Comparison of ENCODE assay signal across 24 cellular contexts in genomic region chr1:39470040-39470439, GRCh38. TPM values are rescaled to one million over a fixed set of nuclear protein-coding genes. Genes with fewer than 3 reads are reported as not detected.
DNase-seq lines count a peak whose midpoint lies in the region; ATAC-seq, FAIRE-seq and TF ChIP-seq lines count a peak whose summit lies in the region.
"Had no signal": no experiment of that assay in that cellular context is flagged by ENCODE, and none has a peak within 500 bp of the region (broad histone marks: within the 10 kb centered on the region; RNA-seq: fewer than 3 reads in every experiment).

No MANE protein-coding gene starts in this region.

- peaks cover 28% of the 10 kb centered on the region for H3K36me3 ChIP-seq in CD8-positive, alpha-beta T cell (ENCODE audit: insufficient read depth, low read length)
- H3K36me3 ChIP-seq in mesenchymal stem cell (ENCODE audit: control insufficient read depth in 1 of 2, insufficient read depth in 2 of 2, low read depth in 1 of 2, low read length in 2 of 2) (peaks cover 42 to 96% of the 10 kb centered on the region in 2 experiments), ovary (no peaks in the 10 kb centered on the region), small intestine (ENCODE audit: control insufficient read depth in 2 of 2, insufficient read depth in 2 of 2, low read length in 2 of 2) (peaks cover 7 to 20% of the 10 kb centered on the region in 2 donors), mucosa of descending colon (ENCODE audit: low read depth) (no peaks in the 10 kb centered on the region)
- H3K36me3 ChIP-seq: BE2C had no signal

- H2BK12ac ChIP-seq in mesenchymal stem cell (ENCODE audit: low read length in 2 of 2): no peak overlapping the region

- H3K14ac ChIP-seq in mesenchymal stem cell (ENCODE audit: low read length in 2 of 2): no peak overlapping the region

- no peak for DNase-seq in CD8-positive, alpha-beta T cell
- DNase-seq in mesenchymal stem cell (no peak), ovary (no peak), small intestine (no peak), mucosa of descending colon (no peak)
- DNase-seq: 8988T; ACHN; BE2C; C1 segment of cervical spinal cord; Caco-2; Calu3; CD4-positive, alpha-beta memory T cell; CD4-positive, CD25-positive, alpha-beta regulatory T cell; DMS79 treated with DMSO at 0.1 percent for 48 hours; GF-D8 had no signal

- no peak overlapping the region for H3K23ac ChIP-seq in mesenchymal stem cell (ENCODE audit: low read length in 2 of 2)

- no peak for TF ChIP-seq EP300 in ovary (IDR thresholded peaks at IDR 0.05)

- H2BK15ac ChIP-seq in mesenchymal stem cell (ENCODE audit: low read depth, poor library complexity, severe bottlenecking): no peak overlapping the region

- H3K36me3 Mint-ChIP-seq in CD8-positive, alpha-beta T cell: peaks cover 86% of the 10 kb centered on the region
- peaks cover 49% of the 10 kb centered on the region for H3K36me3 Mint-ChIP-seq in stimulated activated memory B cell treated with anti-CD40 and anti-IgM and Interleukin-4, amounts not matched to agents 10 μg/mL and 1 μg/mL and 100 μg/mL, for 72 hours

- no peak overlapping the region for H2BK5ac ChIP-seq in mesenchymal stem cell (ENCODE audit: low read depth, low read length, poor library complexity, severe bottlenecking)

- H3K27ac Mint-ChIP-seq in CD8-positive, alpha-beta T cell: peak overlapping the region; percentile 27
- H3K27ac Mint-ChIP-seq in stimulated activated memory B cell treated with anti-CD40 and anti-IgM and Interleukin-4, amounts not matched to agents 10 μg/mL and 1 μg/mL and 100 μg/mL, for 72 hours: peak overlapping the region; percentile 7

- H4K8ac ChIP-seq in mesenchymal stem cell (ENCODE audit: low read length): no peak overlapping the region

- intact Hi-C loops in CD8-positive, alpha-beta T cell (cut with DNase I, micrococcal nuclease): no loop called here
- intact Hi-C loops in ovary (cut with DNase I): no loop called here
- intact Hi-C loops in mucosa of descending colon (cut with DNase I, micrococcal nuclease): no loop called here

- TF ChIP-seq CTCF in CD8-positive, alpha-beta T cell (IDR thresholded peaks at IDR 0.05): no peak
- TF ChIP-seq CTCF in ovary (IDR thresholded peaks at IDR 0.05): no peak
- TF ChIP-seq CTCF in mucosa of descending colon (IDR thresholded peaks at IDR 0.05): no peak

- H3K9me3 Mint-ChIP-seq in CD8-positive, alpha-beta T cell: no peaks in the 10 kb centered on the region
- no peaks in the 10 kb centered on the region for H3K9me3 Mint-ChIP-seq in stimulated activated memory B cell treated with anti-CD40 and anti-IgM and Interleukin-4, amounts not matched to agents 10 μg/mL and 1 μg/mL and 100 μg/mL, for 72 hours
- H3K9me3 Mint-ChIP-seq: CD14-positive monocyte; CD4-positive, alpha-beta memory T cell; CD4-positive, CD25-positive, alpha-beta regulatory T cell had no signal

- H3K4ac ChIP-seq in mesenchymal stem cell (ENCODE audit: low read depth in 1 of 2, low read length in 2 of 2): no peak overlapping the region

- CTCF ChIA-PET in CD8-positive, alpha-beta T cell (lab: Charles Lee): interaction anchor here (1.3 to 2.6 kb wide), 2 partner anchors 69 to 372 kb away, joined by 3 to 8 read pairs; no protein-coding TSS in a partner anchor

- no peak overlapping the region for H3K4me3 ChIP-seq in CD8-positive, alpha-beta T cell (ENCODE audit: low read depth, low read length)
- H3K4me3 ChIP-seq in mesenchymal stem cell (ENCODE audit: insufficient read depth in 1 of 2, low read depth in 1 of 2, low read length in 2 of 2) (no peak overlapping the region), ovary (no peak overlapping the region), small intestine (ENCODE audit: low read depth in 1 of 2, low read length in 2 of 2) (no peak overlapping the region), mucosa of descending colon (no peak overlapping the region)
- H3K4me3 ChIP-seq: BLaER1 had no signal

- POLR2A ChIA-PET in CD8-positive, alpha-beta T cell (lab: Charles Lee): no interaction called here

- TF ChIP-seq POLR2A in ovary (IDR thresholded peaks at IDR 0.05): no peak

- peaks cover 6% of the 10 kb centered on the region for H3K79me1 ChIP-seq in mesenchymal stem cell (replicated peaks; ENCODE audit: low read length, poor library complexity, severe bottlenecking)

- H4K91ac ChIP-seq in mesenchymal stem cell (ENCODE audit: low read length): no peak overlapping the region

- no peak overlapping the region for H3K4me3 Mint-ChIP-seq in CD8-positive, alpha-beta T cell
- no peak overlapping the region for H3K4me3 Mint-ChIP-seq in stimulated activated memory B cell treated with anti-CD40 and anti-IgM and Interleukin-4, amounts not matched to agents 10 μg/mL and 1 μg/mL and 100 μg/mL, for 72 hours
- H3K4me3 Mint-ChIP-seq: CD14-positive monocyte; CD4-positive, alpha-beta memory T cell; CD4-positive, CD25-positive, alpha-beta regulatory T cell had no signal

- H3K9ac ChIP-seq in mesenchymal stem cell (ENCODE audit: low read length): no peak overlapping the region
- H3K9ac ChIP-seq: BLaER1 had no signal

- H3K27ac ChIP-seq in CD8-positive, alpha-beta T cell (ENCODE audit: low read depth, low read length): no peak overlapping the region
- H3K27ac ChIP-seq in mesenchymal stem cell (ENCODE audit: low read length, poor library complexity, severe bottlenecking) (peak overlapping the region; percentile 28), ovary (no peak overlapping the region), small intestine (ENCODE audit: low read depth in 1 of 2, low read length in 1 of 2) (no peak overlapping the region)
- H3K27ac ChIP-seq: BLaER1 had no signal

- no peak overlapping the region for H3K4me2 ChIP-seq in mesenchymal stem cell (ENCODE audit: low read length, poor library complexity, severe bottlenecking)
- H3K4me2 ChIP-seq: BLaER1 had no signal

- no peaks in the 10 kb centered on the region for H3K4me1 ChIP-seq in CD8-positive, alpha-beta T cell (ENCODE audit: insufficient read depth, low read length)
- H3K4me1 ChIP-seq in mesenchymal stem cell (ENCODE audit: control insufficient read depth, insufficient read depth, low read depth, low read length) (no peaks in the 10 kb centered on the region), ovary (ENCODE audit: insufficient read depth) (peaks cover 10% of the 10 kb centered on the region), small intestine (ENCODE audit: control insufficient read depth in 2 of 2, insufficient read depth in 1 of 2, low read depth in 1 of 2, low read length in 1 of 2) (no peaks in the 10 kb centered on the region), mucosa of descending colon (ENCODE audit: low read depth) (no peaks in the 10 kb centered on the region)
- H3K4me1 ChIP-seq: BE2C, BLaER1, Caco-2 had no signal

- no peak overlapping the region for H2AFZ ChIP-seq in mesenchymal stem cell (ENCODE audit: low read depth, low read length)

- no peaks in the 10 kb centered on the region for H3K9me3 ChIP-seq in CD8-positive, alpha-beta T cell (ENCODE audit: low read length)
- H3K9me3 ChIP-seq in mesenchymal stem cell (ENCODE audit: control insufficient read depth, low read length) (no peaks in the 10 kb centered on the region), ovary (no peaks in the 10 kb centered on the region), small intestine (ENCODE audit: control insufficient read depth, low read depth) (no peaks in the 10 kb centered on the region), mucosa of descending colon (no peaks in the 10 kb centered on the region)
- H3K9me3 ChIP-seq: BE2C, BLaER1, Caco-2 had no signal

- FAIRE-seq in small intestine (lab: Jason Lieb, UNC): no peak
- FAIRE-seq: A204.1, D721Med, GM12891, GM19239 had no signal

- no peak overlapping the region for H3K18ac ChIP-seq in mesenchymal stem cell (ENCODE audit: low read depth in 1 of 2, low read length in 2 of 2)

- no peak overlapping the region for H2BK120ac ChIP-seq in mesenchymal stem cell (ENCODE audit: low read depth, low read length)

- H3K27me3 ChIP-seq in CD8-positive, alpha-beta T cell (ENCODE audit: insufficient read depth, low read length): no peaks in the 10 kb centered on the region
- no peaks in the 10 kb centered on the region for H3K27me3 ChIP-seq in mesenchymal stem cell (ENCODE audit: control insufficient read depth in 1 of 2, insufficient read depth in 1 of 2, low read length in 2 of 2)
- H3K27me3 ChIP-seq in ovary: no peaks in the 10 kb centered on the region
- no peaks in the 10 kb centered on the region for H3K27me3 ChIP-seq in small intestine (ENCODE audit: control insufficient read depth in 2 of 2, insufficient read depth in 2 of 2, low read length in 2 of 2)
- H3K27me3 ChIP-seq: BE2C, BLaER1 had no signal

- no peak for ATAC-seq in CD8-positive, alpha-beta T cell
- ATAC-seq in stimulated activated memory B cell treated with anti-CD40 and anti-IgM and Interleukin-4, amounts not matched to agents 10 μg/mL and 1 μg/mL and 100 μg/mL, for 72 hours: no peak
- ATAC-seq in mucosa of descending colon: no peak

- no peaks in the 10 kb centered on the region for H3K4me1 Mint-ChIP-seq in CD8-positive, alpha-beta T cell (ENCODE audit: low read depth)
- H3K4me1 Mint-ChIP-seq in stimulated activated memory B cell treated with anti-CD40 and anti-IgM and Interleukin-4, amounts not matched to agents 10 μg/mL and 1 μg/mL and 100 μg/mL, for 72 hours: no peaks in the 10 kb centered on the region
- H3K4me1 Mint-ChIP-seq: CD14-positive monocyte had no signal

- no peak overlapping the region for H2AK5ac ChIP-seq in mesenchymal stem cell (ENCODE audit: low read length, severe bottlenecking)

- H3K27me3 Mint-ChIP-seq in CD8-positive, alpha-beta T cell (ENCODE audit: low read depth): no peaks in the 10 kb centered on the region
- H3K27me3 Mint-ChIP-seq in stimulated activated memory B cell treated with anti-CD40 and anti-IgM and Interleukin-4, amounts not matched to agents 10 μg/mL and 1 μg/mL and 100 μg/mL, for 72 hours: no peaks in the 10 kb centered on the region
- H3K27me3 Mint-ChIP-seq: CD4-positive, alpha-beta memory T cell; CD4-positive, CD25-positive, alpha-beta regulatory T cell had no signal

RNA-seq across cellular contexts. Expression of gene BMP8A, which starts 21.4 kb away (rescaled TPM):
- under 1 TPM in 1 of 2 experiments, not detected in 1; 0.27 TPM for total RNA-seq in CD8-positive, alpha-beta T cell
- polyA plus RNA-seq in mesenchymal stem cell (2013, experiment 1 of 2): not detected
- polyA plus RNA-seq in mesenchymal stem cell (2013, experiment 2 of 2): not detected
- total RNA-seq in ovary (10 to 100 TPM in 2 of 7 donors, 1 to 10 TPM in 5; 1.4 to 11.0 (median 6.9) TPM), mucosa of descending colon (1 to 10 TPM; 6.5 to 9.2 (median 8.2) TPM)
- polyA plus RNA-seq in ovary (1 to 10 TPM in 1 of 2 donors, not detected in 1; 1.2 TPM), small intestine (under 1 TPM in 2 of 3 donors, not detected in 1; 0.37 to 0.45 TPM)
- total RNA-seq: A673; CD4-positive, alpha-beta memory T cell had no signal
- polyA plus RNA-seq: AG04450; CD14-positive monocyte; CD4-positive, alpha-beta memory T cell; CD4-positive, CD25-positive, alpha-beta regulatory T cell had no signal
